In the genomic region with DNA sequence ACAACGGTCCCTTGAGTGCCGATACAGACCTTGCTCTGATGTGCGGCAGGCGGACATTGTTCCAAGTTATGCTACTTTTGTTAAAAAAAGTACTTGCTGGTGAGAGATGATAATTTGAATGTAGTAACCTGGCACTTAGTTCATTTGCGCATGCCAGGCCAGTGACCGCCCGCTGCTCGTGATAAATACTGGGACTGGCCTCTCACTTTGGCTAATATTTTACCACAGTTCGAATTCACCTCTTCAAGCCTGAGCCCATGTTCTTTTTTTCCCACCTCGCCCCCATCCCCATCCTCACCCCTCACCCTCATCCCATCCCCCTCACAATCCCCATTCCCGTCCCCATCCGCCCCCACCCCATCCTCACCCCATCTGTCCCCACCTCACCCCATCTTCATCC, we compare ENCODE assay signal across 18 cellular contexts.
DNase-seq lines count a peak whose midpoint lies in the region; ATAC-seq and TF ChIP-seq lines count a peak whose summit lies in the region.
"Had no signal": no experiment of that assay in that cellular context is flagged by ENCODE, and none has a peak within 500 bp of the region (broad histone marks: within the 10 kb centered on the region; RNA-seq: fewer than 3 reads in every experiment).

No MANE protein-coding gene starts in this region.

- no peak overlapping the region for H2AFZ ChIP-seq in neural progenitor cell (replicated peaks)

- no peak for TF ChIP-seq POLR2A in spleen (IDR thresholded peaks at IDR 0.05)

- H3K27me3 Mint-ChIP-seq in activated CD4-positive, alpha-beta T cell treated with anti-CD3 and anti-CD28 coated beads, Interleukin-2, amount 10 ng/mL, durations not matched to agents 7 days and 5 days: peaks cover 11% of the 10 kb centered on the region
- no peaks in the 10 kb centered on the region for H3K27me3 Mint-ChIP-seq in activated T-helper 17 cell treated with anti-CD3 and anti-CD28 coated beads, Interleukin-2, amount 50 U/mL, for 72 hours
- peaks cover 18% of the 10 kb centered on the region for H3K27me3 Mint-ChIP-seq in neural progenitor cell (ENCODE audit: insufficient read depth, low read depth)

- no peaks in the 10 kb centered on the region for H3K36me3 ChIP-seq in neural progenitor cell
- H3K36me3 ChIP-seq in spleen: no peaks in the 10 kb centered on the region

- no peaks in the 10 kb centered on the region for H4K20me1 ChIP-seq in neural progenitor cell (ENCODE audit: low read depth)

- 82 to 87% (median 83%) methylated on average over 12 of the region's 12 CpGs for WGBS in spleen, 5 donors

- H3K9me3 ChIP-seq in neural progenitor cell (ENCODE audit: low read depth) (no peaks in the 10 kb centered on the region), spleen (no peaks in the 10 kb centered on the region)
- H3K9me3 ChIP-seq: A549 had no signal

- no peak overlapping the region for H3K4me3 Mint-ChIP-seq in activated CD4-positive, alpha-beta T cell treated with anti-CD3 and anti-CD28 coated beads, Interleukin-2, amount 10 ng/mL, durations not matched to agents 7 days and 5 days
- H3K4me3 Mint-ChIP-seq in activated T-helper 17 cell treated with anti-CD3 and anti-CD28 coated beads, Interleukin-2, amount 50 U/mL, for 72 hours: no peak overlapping the region
- H3K4me3 Mint-ChIP-seq in neural progenitor cell: no peak overlapping the region
- H3K4me3 Mint-ChIP-seq: CD8-positive, alpha-beta T cell had no signal

- H3K27ac ChIP-seq in neural progenitor cell (no peak overlapping the region), spleen (no peak overlapping the region)
- H3K27ac ChIP-seq: 22Rv1, A549 had no signal

- CTCF ChIA-PET in activated CD4-positive, alpha-beta T cell treated with anti-CD3 and anti-CD28 coated beads, Interleukin-2, amount 10 ng/mL, durations not matched to agents 7 days and 5 days (lab: Charles Lee): no interaction called here

- H3K36me3 Mint-ChIP-seq in activated CD4-positive, alpha-beta T cell treated with anti-CD3 and anti-CD28 coated beads, Interleukin-2, amount 10 ng/mL, durations not matched to agents 7 days and 5 days (ENCODE audit: low read depth): no peaks in the 10 kb centered on the region
- H3K36me3 Mint-ChIP-seq in activated T-helper 17 cell treated with anti-CD3 and anti-CD28 coated beads, Interleukin-2, amount 50 U/mL, for 72 hours (ENCODE audit: low read depth): no peaks in the 10 kb centered on the region
- no peaks in the 10 kb centered on the region for H3K36me3 Mint-ChIP-seq in neural progenitor cell
- H3K36me3 Mint-ChIP-seq: CD8-positive, alpha-beta T cell had no signal

- H3K9me3 Mint-ChIP-seq in activated CD4-positive, alpha-beta T cell treated with anti-CD3 and anti-CD28 coated beads, Interleukin-2, amount 10 ng/mL, durations not matched to agents 7 days and 5 days: no peaks in the 10 kb centered on the region
- H3K9me3 Mint-ChIP-seq in activated T-helper 17 cell treated with anti-CD3 and anti-CD28 coated beads, Interleukin-2, amount 50 U/mL, for 72 hours: no peaks in the 10 kb centered on the region
- H3K9me3 Mint-ChIP-seq in neural progenitor cell: peaks cover 2% of the 10 kb centered on the region
- H3K9me3 Mint-ChIP-seq: CD8-positive, alpha-beta T cell; H9 had no signal

- DNase-seq in activated CD4-positive, alpha-beta T cell treated with anti-CD3 and anti-CD28 coated beads, Interleukin-2, amount 10 ng/mL, durations not matched to agents 7 days and 5 days: no peak
- DNase-seq in activated CD4-positive, alpha-beta T cell treated with anti-CD3 and anti-CD28 coated beads, Interleukin-2, amount 50 U/mL, for 1 hour: no peak
- DNase-seq in neural progenitor cell (ENCODE audit: low spot score) (no peak), spleen (peak; percentile 6), foreskin melanocyte (no peak)
- DNase-seq: AML-193, Calu3, DMS79 treated with DMSO at 0.1 percent for 48 hours, GF-D8, GOT3, H9 had no signal

- H3K27ac Mint-ChIP-seq in activated CD4-positive, alpha-beta T cell treated with anti-CD3 and anti-CD28 coated beads, Interleukin-2, amount 10 ng/mL, durations not matched to agents 7 days and 5 days: peak overlapping the region; percentile 41
- H3K27ac Mint-ChIP-seq in activated T-helper 17 cell treated with anti-CD3 and anti-CD28 coated beads, Interleukin-2, amount 50 U/mL, for 72 hours: peak overlapping the region; percentile 62
- H3K27ac Mint-ChIP-seq in neural progenitor cell: peak overlapping the region; percentile 99
- H3K27ac Mint-ChIP-seq: CD8-positive, alpha-beta T cell; H9 had no signal

- peaks cover 7% of the 10 kb centered on the region for H3K4me1 Mint-ChIP-seq in activated CD4-positive, alpha-beta T cell treated with anti-CD3 and anti-CD28 coated beads, Interleukin-2, amount 10 ng/mL, durations not matched to agents 7 days and 5 days
- peaks cover 9% of the 10 kb centered on the region for H3K4me1 Mint-ChIP-seq in activated T-helper 17 cell treated with anti-CD3 and anti-CD28 coated beads, Interleukin-2, amount 50 U/mL, for 72 hours
- peaks cover 86% of the 10 kb centered on the region for H3K4me1 Mint-ChIP-seq in neural progenitor cell

- H3K4me1 ChIP-seq in neural progenitor cell (peaks cover 22% of the 10 kb centered on the region), spleen (no peaks in the 10 kb centered on the region)
- H3K4me1 ChIP-seq: A549 had no signal

- H3K4me2 ChIP-seq in neural progenitor cell: no peak overlapping the region
- H3K4me2 ChIP-seq: A549 had no signal

- POLR2A ChIA-PET in activated CD4-positive, alpha-beta T cell treated with anti-CD3 and anti-CD28 coated beads, Interleukin-2, amount 10 ng/mL, durations not matched to agents 7 days and 5 days (lab: Charles Lee): no interaction called here

- no peak overlapping the region for H3K9ac ChIP-seq in neural progenitor cell

- intact Hi-C loops in spleen (cut with DNase I; ENCODE audit: low total_unique reads): no loop called here

- peaks cover 21% of the 10 kb centered on the region for H3F3A ChIP-seq in neural progenitor cell (ENCODE audit: low read depth)

- H3K27me3 ChIP-seq in neural progenitor cell (peaks cover 20% of the 10 kb centered on the region), spleen (replicated peaks in 1 of 7) (peaks cover 0 to 49% (median 11%) of the 10 kb centered on the region in 7 donors)

- no peaks in the 10 kb centered on the region for H3K79me2 ChIP-seq in neural progenitor cell (ENCODE audit: low read depth)

- no peak for ATAC-seq in activated T-helper 17 cell treated with anti-CD3 and anti-CD28 coated beads, Interleukin-2, amount 50 U/mL, for 72 hours (replicated peaks)
- ATAC-seq in HG02885 (IDR thresholded peaks at IDR 0.05; ENCODE audit: poor library complexity, unreplicated experiment): no peak
- ATAC-seq in HG03039 (IDR thresholded peaks at IDR 0.05; ENCODE audit: unreplicated experiment): no peak
- ATAC-seq: CD8-positive, alpha-beta T cell; GM12878 had no signal

- no peak overlapping the region for H3K4me3 ChIP-seq in neural progenitor cell
- no peak overlapping the region for H3K4me3 ChIP-seq in spleen
- H3K4me3 ChIP-seq: A549, GM12878 had no signal

- no peak for TF ChIP-seq CTCF in neural progenitor cell (IDR thresholded peaks at IDR 0.05)
- TF ChIP-seq CTCF in spleen (IDR thresholded peaks at IDR 0.05 in 8 of 11, conservative IDR thresholded peaks at IDR 0.05 in 3 of 11): no peak

Comparison
In these comparisons a context has a peak if more than half of its experiments do, and no peak if none do; other contexts are left out.
1. H3K27ac Mint-ChIP-seq: peak in every context shown above with its lines; median percentile 99 in neural progenitor cell; 62 in activated T-helper 17 cell treated with anti-CD3 and anti-CD28 coated beads, Interleukin-2, amount 50 U/mL, for 72 hours; 41 in activated CD4-positive, alpha-beta T cell treated with anti-CD3 and anti-CD28 coated beads, Interleukin-2, amount 10 ng/mL, durations not matched to agents 7 days and 5 days.